In the genomic region with DNA sequence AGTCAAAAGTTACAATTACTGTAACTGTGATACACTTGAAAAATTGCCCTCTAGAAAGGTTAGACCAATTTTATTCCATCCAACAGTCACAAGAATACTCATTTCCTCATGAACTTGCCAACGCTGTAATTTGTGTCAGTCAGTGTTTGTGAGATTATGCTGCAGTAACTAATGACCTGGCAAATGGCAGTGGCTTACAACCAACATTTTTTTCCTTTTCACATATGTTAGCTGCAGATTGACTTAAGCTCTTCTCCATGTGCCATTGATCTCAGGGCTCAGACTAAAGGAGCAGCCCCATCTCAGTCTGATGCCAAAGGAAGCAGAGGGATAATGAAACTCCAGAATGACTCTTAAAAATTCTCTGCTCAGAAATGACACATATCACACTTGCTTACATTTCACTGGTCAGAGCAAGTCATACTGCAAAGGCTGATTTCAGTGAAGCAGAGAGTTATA, we compare ENCODE assay signal across 13 cellular contexts.
DNase-seq lines count a peak whose midpoint lies in the region; ATAC-seq lines count a peak whose summit lies in the region.
"Had no signal": no experiment of that assay in that cellular context is flagged by ENCODE, and none has a peak within 500 bp of the region (broad histone marks: within the 10 kb centered on the region; RNA-seq: fewer than 3 reads in every experiment).

No MANE protein-coding gene starts in this region.

- H3K36me3 Mint-ChIP-seq in activated T-cell treated with anti-CD3 and anti-CD28 coated beads, Interleukin-2, amount 50 U/mL, for 4 hours (ENCODE audit: insufficient read depth) = no peaks in the 10 kb centered on the region

- H3K4me3 Mint-ChIP-seq in activated T-cell treated with anti-CD3 and anti-CD28 coated beads, Interleukin-2, amount 50 U/mL, for 4 hours = no peak overlapping the region
- H3K4me3 Mint-ChIP-seq in stimulated activated naive CD8-positive, alpha-beta T cell treated with anti-CD3 and anti-CD28 coated beads, Interleukin-15, amount 100 ng/mL, for 72 hours = no peak overlapping the region

- DNase-seq in activated T-cell treated with anti-CD3 and anti-CD28 coated beads, Interleukin-2, amount 50 U/mL, for 4 hours = no peak
- DNase-seq in activated T-cell treated with anti-CD3 and anti-CD28 coated beads, Interleukin-2, amount 50 U/mL, for 48 hours = no peak
- DNase-seq in stimulated activated naive CD8-positive, alpha-beta T cell treated with anti-CD3 and anti-CD28 coated beads, Interleukin-15, amount 100 ng/mL, for 72 hours = no peak
- DNase-seq in GM03348 (ENCODE audit: low spot score) = no peak
- no peak for DNase-seq in NCI-H1417 (lab: John Stamatoyannopoulos, UW)
- no peak for DNase-seq in NCI-H526 (lab: John Stamatoyannopoulos, UW)
- DNase-seq: DMS79; NCI-H510A treated with DMSO at 0.1 percent for 48 hours; SK-N-SH; stimulated activated CD4-positive, alpha-beta T cell treated with anti-CD3 and anti-CD28 coated beads, Interleukin-12 subunit alpha, Interleukin-12 subunit beta, amount 100 ng/mL, for 4 hours had no signal

- peaks cover 4% of the 10 kb centered on the region for H3K4me1 Mint-ChIP-seq in activated T-cell treated with anti-CD3 and anti-CD28 coated beads, Interleukin-2, amount 50 U/mL, for 4 hours (ENCODE audit: low read depth)
- peaks cover 13% of the 10 kb centered on the region for H3K4me1 Mint-ChIP-seq in stimulated activated naive CD8-positive, alpha-beta T cell treated with anti-CD3 and anti-CD28 coated beads, Interleukin-15, amount 100 ng/mL, for 72 hours

- no peak overlapping the region for H3K27ac Mint-ChIP-seq in stimulated activated naive CD8-positive, alpha-beta T cell treated with anti-CD3 and anti-CD28 coated beads, Interleukin-15, amount 100 ng/mL, for 72 hours

- H3K27ac ChIP-seq in angular gyrus (ENCODE audit: low read depth, low read length) = peak overlapping the region; percentile 83
- H3K27ac ChIP-seq: KMS-11 had no signal

- no peaks in the 10 kb centered on the region for H3K9me3 Mint-ChIP-seq in activated T-cell treated with anti-CD3 and anti-CD28 coated beads, Interleukin-2, amount 50 U/mL, for 4 hours
- no peaks in the 10 kb centered on the region for H3K9me3 Mint-ChIP-seq in stimulated activated naive CD8-positive, alpha-beta T cell treated with anti-CD3 and anti-CD28 coated beads, Interleukin-15, amount 100 ng/mL, for 72 hours

- peaks cover 8% of the 10 kb centered on the region for H3K27me3 Mint-ChIP-seq in activated T-cell treated with anti-CD3 and anti-CD28 coated beads, Interleukin-2, amount 50 U/mL, for 4 hours (ENCODE audit: low read depth)
- H3K27me3 Mint-ChIP-seq in stimulated activated naive CD8-positive, alpha-beta T cell treated with anti-CD3 and anti-CD28 coated beads, Interleukin-15, amount 100 ng/mL, for 72 hours = no peaks in the 10 kb centered on the region

- peak; percentile 65 to 77 for ATAC-seq in activated T-cell treated with anti-CD3 and anti-CD28 coated beads, Interleukin-2, amount 50 U/mL, for 4 hours
- peak; percentile 66 for ATAC-seq in HG02973 (IDR thresholded peaks at IDR 0.05; ENCODE audit: unreplicated experiment)
- ATAC-seq in stimulated activated naive CD8-positive, alpha-beta T cell treated with anti-CD3 and anti-CD28 coated beads, Interleukin-15, amount 100 ng/mL, for 72 hours = peak; percentile 77
